Comparison of ENCODE assay signal across 9 cellular contexts in genomic region chr9:133945314-133945975, GRCh38. TPM values are rescaled to one million over a fixed set of nuclear protein-coding genes. Genes with fewer than 3 reads are reported as not detected.
DNase-seq lines count a peak whose midpoint lies in the region; ATAC-seq and TF ChIP-seq lines count a peak whose summit lies in the region.
"Had no signal": no experiment of that assay in that cellular context is flagged by ENCODE, and none has a peak within 500 bp of the region (broad histone marks: within the 10 kb centered on the region; RNA-seq: fewer than 3 reads in every experiment).

No MANE protein-coding gene starts in this region.

- no peak overlapping the region for H3K27ac Mint-ChIP-seq in activated CD4-positive, alpha-beta memory T cell treated with anti-CD3 and anti-CD28 coated beads for 36 hours
- H3K27ac Mint-ChIP-seq: type B pancreatic cell had no signal

- H3K4me1 Mint-ChIP-seq in activated CD4-positive, alpha-beta memory T cell treated with anti-CD3 and anti-CD28 coated beads for 36 hours (ENCODE audit: low read depth): no peaks in the 10 kb centered on the region

- no peaks in the 10 kb centered on the region for H3K27me3 Mint-ChIP-seq in activated CD4-positive, alpha-beta memory T cell treated with anti-CD3 and anti-CD28 coated beads for 36 hours
- H3K27me3 Mint-ChIP-seq: type B pancreatic cell had no signal

- H3K9me3 Mint-ChIP-seq in activated CD4-positive, alpha-beta memory T cell treated with anti-CD3 and anti-CD28 coated beads for 36 hours: no peaks in the 10 kb centered on the region
- H3K9me3 Mint-ChIP-seq: type B pancreatic cell had no signal

- intact Hi-C loops in mucosa of descending colon (cut with DNase I, micrococcal nuclease): no loop called here
- intact Hi-C loops in activated CD4-positive, alpha-beta memory T cell treated with anti-CD3 and anti-CD28 coated beads for 36 hours (cut with micrococcal nuclease): no loop called here

- TF ChIP-seq CTCF in mucosa of descending colon (IDR thresholded peaks at IDR 0.05): no peak

- H3K36me3 ChIP-seq in mucosa of descending colon (ENCODE audit: low read depth): no peaks in the 10 kb centered on the region

- ATAC-seq in GM18861 (IDR thresholded peaks at IDR 0.05; ENCODE audit: unreplicated experiment) (peak; percentile 37), GM21825 (IDR thresholded peaks at IDR 0.05; ENCODE audit: unreplicated experiment) (peak; percentile 52), mucosa of descending colon (peak; percentile 41)

- no peak overlapping the region for H3K4me3 Mint-ChIP-seq in activated CD4-positive, alpha-beta memory T cell treated with anti-CD3 and anti-CD28 coated beads for 36 hours
- H3K4me3 Mint-ChIP-seq: type B pancreatic cell had no signal

- H3K36me3 Mint-ChIP-seq in activated CD4-positive, alpha-beta memory T cell treated with anti-CD3 and anti-CD28 coated beads for 36 hours: no peaks in the 10 kb centered on the region

- no peaks in the 10 kb centered on the region for H3K9me3 ChIP-seq in mucosa of descending colon

- peak; percentile 45 for DNase-seq in MV-4-11 (lab: John Stamatoyannopoulos, UW)
- peak in 2 of 3 donors; percentile 38 to 71 for DNase-seq in mucosa of descending colon
- no peak for DNase-seq in AG20443 (ENCODE audit: low spot score)
- no peak for DNase-seq in NCI-H748 treated with DMSO at 0.1 percent for 48 hours (lab: John Stamatoyannopoulos, UW)
- DNase-seq in NCI-H2227 treated with DMSO at 0.1 percent for 48 hours (lab: John Stamatoyannopoulos, UW): no peak
- DNase-seq in activated CD4-positive, alpha-beta memory T cell treated with anti-CD3 and anti-CD28 coated beads for 36 hours: no peak

- no peaks in the 10 kb centered on the region for H3K4me1 ChIP-seq in mucosa of descending colon (ENCODE audit: low read depth)

- CTCF ChIA-PET in activated CD4-positive, alpha-beta memory T cell treated with anti-CD3 and anti-CD28 coated beads for 36 hours (lab: Charles Lee): interaction anchor here (0.5 kb wide), 1 partner anchor 174 kb away, joined by 3 read pairs; no protein-coding TSS in a partner anchor

- POLR2A ChIA-PET in activated CD4-positive, alpha-beta memory T cell treated with anti-CD3 and anti-CD28 coated beads for 36 hours (lab: Charles Lee): no interaction called here

- no peak overlapping the region for H3K4me3 ChIP-seq in mucosa of descending colon

RNA-seq across cellular contexts. Expression of gene VAV2, which starts 46.7 kb away (rescaled TPM):
- total RNA-seq in mucosa of descending colon: 10 to 100 TPM; 29.4 to 34.8 (median 34.5) TPM
- 1 to 10 TPM; 4.5 to 5.3 TPM for total RNA-seq in activated CD4-positive, alpha-beta memory T cell treated with anti-CD3 and anti-CD28 coated beads for 36 hours

Comparison
In these comparisons a context has a peak if more than half of its experiments do, and no peak if none do; other contexts are left out.
1. DNase-seq: peak in MV-4-11 (single experiment) and mucosa of descending colon (2 of 3); none in AG20443 (single experiment), NCI-H748 treated with DMSO at 0.1 percent for 48 hours (single experiment), NCI-H2227 treated with DMSO at 0.1 percent for 48 hours (single experiment) and activated CD4-positive, alpha-beta memory T cell treated with anti-CD3 and anti-CD28 coated beads for 36 hours (single experiment).
2. RNA of gene VAV2, which starts 46.7 kb away (total RNA-seq): 29.4 to 34.8 TPM in mucosa of descending colon; 4.5 to 5.3 TPM in activated CD4-positive, alpha-beta memory T cell treated with anti-CD3 and anti-CD28 coated beads for 36 hours; every median in the first group is over 4 times any median in the second.
3. Peak in every context shown above with its lines, with median percentiles within 50 percentile points of each other: ATAC-seq.